ENCODE assay signal across 12 cellular contexts in the genomic region with DNA sequence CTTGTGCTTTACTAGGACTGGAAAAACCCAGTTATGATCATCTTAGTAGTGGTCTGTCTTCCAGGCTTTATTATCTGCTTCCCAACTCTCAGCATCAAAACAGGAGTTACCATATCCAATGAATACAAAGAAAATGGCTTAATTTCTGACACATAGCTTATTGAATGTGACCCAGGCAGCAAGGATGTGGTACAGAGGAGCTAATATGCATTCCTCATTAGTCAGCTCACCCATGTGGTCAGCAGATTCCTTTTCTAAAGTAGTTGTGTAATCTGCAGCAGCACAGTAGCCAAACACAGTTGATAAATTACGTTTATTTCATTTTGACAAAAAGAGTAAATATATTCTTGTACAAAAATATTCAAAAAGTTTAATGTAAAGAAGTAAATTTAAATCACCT. TPM values are rescaled to one million over a fixed set of nuclear protein-coding genes. Genes with fewer than 3 reads are reported as not detected.
DNase-seq lines count a peak whose midpoint lies in the region; ATAC-seq and TF ChIP-seq lines count a peak whose summit lies in the region.
"Had no signal": no experiment of that assay in that cellular context is flagged by ENCODE, and none has a peak within 500 bp of the region (broad histone marks: within the 10 kb centered on the region; RNA-seq: fewer than 3 reads in every experiment).

No MANE protein-coding gene starts in this region.

- H3K27me3 ChIP-seq in SJCRH30 (no peaks in the 10 kb centered on the region), psoas muscle (ENCODE audit: insufficient read depth in 3 of 3, low read length in 2 of 3) (no peaks in the 10 kb centered on the region), dorsolateral prefrontal cortex (no peaks in the 10 kb centered on the region)
- H3K27me3 ChIP-seq: stomach had no signal

- H3K4me3 ChIP-seq in SJCRH30, result no peak overlapping the region
- no peak overlapping the region for H3K4me3 ChIP-seq in fibroblast of the aortic adventitia (ENCODE audit: low read depth, low read length)
- H3K4me3 ChIP-seq in psoas muscle, result no peak overlapping the region
- no peak overlapping the region for H3K4me3 ChIP-seq in dorsolateral prefrontal cortex
- no peak overlapping the region for H3K4me3 ChIP-seq in mucosa of descending colon
- H3K4me3 ChIP-seq: lower lobe of right lung, stomach had no signal

- peaks cover 31% of the 10 kb centered on the region for H3K4me1 ChIP-seq in SJCRH30
- peaks cover 23% of the 10 kb centered on the region for H3K4me1 ChIP-seq in psoas muscle
- no peaks in the 10 kb centered on the region for H3K4me1 ChIP-seq in mucosa of descending colon (ENCODE audit: low read depth)

- no peak for TF ChIP-seq CTCF in fibroblast of the aortic adventitia (IDR thresholded peaks at IDR 0.05; ENCODE audit: insufficient read depth, low read length)
- TF ChIP-seq CTCF in psoas muscle (IDR thresholded peaks at IDR 0.05), result no peak
- no peak for TF ChIP-seq CTCF in dorsolateral prefrontal cortex (IDR thresholded peaks at IDR 0.05 in 54 of 56, conservative IDR thresholded peaks at IDR 0.05 in 2 of 56; ENCODE audit: low read depth in 1 of 56, partially characterized antibody in 56 of 56)
- TF ChIP-seq CTCF in mucosa of descending colon (IDR thresholded peaks at IDR 0.05), result no peak

- ATAC-seq in psoas muscle (peak; percentile 80 to 87 (median 82)), mucosa of descending colon (no peak), HG03175 (IDR thresholded peaks at IDR 0.05; ENCODE audit: unreplicated experiment) (no peak)

- peak; percentile 89 for DNase-seq in GM04503 (ENCODE audit: low read depth)
- DNase-seq in SJCRH30, result peak; percentile 61 to 73
- DNase-seq in fibroblast of the aortic adventitia (ENCODE audit: low read depth), result peak; percentile 88
- no peak for DNase-seq in psoas muscle
- no peak for DNase-seq in dorsolateral prefrontal cortex
- no peak for DNase-seq in mucosa of descending colon
- DNase-seq in COLO668 (lab: John Stamatoyannopoulos, UW; ENCODE audit: unreplicated experiment), result no peak
- DNase-seq: activated T-cell treated with anti-CD3 and anti-CD28 coated beads for 4 hours, lower lobe of right lung, NCI-H446 treated with DMSO at 0.1 percent for 48 hours, stomach had no signal

- H3K36me3 ChIP-seq in SJCRH30, result no peaks in the 10 kb centered on the region
- H3K36me3 ChIP-seq in psoas muscle (ENCODE audit: insufficient read depth in 1 of 2, low read depth in 1 of 2), result no peaks in the 10 kb centered on the region
- H3K36me3 ChIP-seq in mucosa of descending colon (ENCODE audit: low read depth), result no peaks in the 10 kb centered on the region
- H3K36me3 ChIP-seq: lower lobe of right lung, stomach had no signal

- intact Hi-C loops in psoas muscle (cut with DNase I) (no loop called here), dorsolateral prefrontal cortex (cut with DNase I) (no loop called here), mucosa of descending colon (cut with DNase I, micrococcal nuclease) (no loop called here)

- 24 to 53% (median 30%) methylated on average over 1 of the region's 1 CpG for WGBS in psoas muscle, 3 donors

- peak overlapping the region; percentile 35 for H3K27ac ChIP-seq in SJCRH30
- H3K27ac ChIP-seq in psoas muscle, result peak overlapping the region; percentile 8
- no peak overlapping the region for H3K27ac ChIP-seq in dorsolateral prefrontal cortex
- H3K27ac ChIP-seq: lower lobe of right lung, stomach had no signal

- H3K9me3 ChIP-seq in SJCRH30 (replicated peaks), result no peaks in the 10 kb centered on the region
- H3K9me3 ChIP-seq in psoas muscle, result peaks cover 3% of the 10 kb centered on the region
- no peaks in the 10 kb centered on the region for H3K9me3 ChIP-seq in mucosa of descending colon

RNA-seq across cellular contexts. Expression of gene TSPYL6, which starts 43.6 kb away (rescaled TPM):
- total RNA-seq in SJCRH30 (2014; rRNA removed; shearing (Covaris generic)), result 0.03 and 0.10 TPM in 2 replicates
- total RNA-seq in fibroblast of the aortic adventitia (ENCODE audit: low replicate concordance) (0.25 TPM in 1 of 2 replicates, not detected in the other), psoas muscle (not detected), dorsolateral prefrontal cortex (1 to 10 TPM in 2 of 120 experiments, under 1 TPM in 108, not detected in 10; 0.11 to 1.2 (median 0.39) TPM), mucosa of descending colon (not detected)
- polyA plus RNA-seq in psoas muscle, result under 1 TPM in 1 of 3 donors, not detected in 2; 0.05 TPM
- total RNA-seq: lower lobe of right lung, stomach had no signal
- polyA plus RNA-seq: stomach had no signal

Comparison
In these comparisons a context has a peak if more than half of its experiments do, and no peak if none do; other contexts are left out.
1. DNase-seq: peak in GM04503 (single experiment), SJCRH30 (2 of 2) and fibroblast of the aortic adventitia (single experiment); none in psoas muscle (0 of 2), dorsolateral prefrontal cortex (0 of 10), mucosa of descending colon (0 of 3) and COLO668 (single experiment).
2. H3K27ac ChIP-seq: peak in SJCRH30 (single experiment) and psoas muscle (single experiment); none in dorsolateral prefrontal cortex (0 of 59).
3. ATAC-seq: peak in psoas muscle (4 of 4); none in mucosa of descending colon (single experiment) and HG03175 (single experiment).